Comparison of ENCODE assay signal across 8 cellular contexts in the genomic region with DNA sequence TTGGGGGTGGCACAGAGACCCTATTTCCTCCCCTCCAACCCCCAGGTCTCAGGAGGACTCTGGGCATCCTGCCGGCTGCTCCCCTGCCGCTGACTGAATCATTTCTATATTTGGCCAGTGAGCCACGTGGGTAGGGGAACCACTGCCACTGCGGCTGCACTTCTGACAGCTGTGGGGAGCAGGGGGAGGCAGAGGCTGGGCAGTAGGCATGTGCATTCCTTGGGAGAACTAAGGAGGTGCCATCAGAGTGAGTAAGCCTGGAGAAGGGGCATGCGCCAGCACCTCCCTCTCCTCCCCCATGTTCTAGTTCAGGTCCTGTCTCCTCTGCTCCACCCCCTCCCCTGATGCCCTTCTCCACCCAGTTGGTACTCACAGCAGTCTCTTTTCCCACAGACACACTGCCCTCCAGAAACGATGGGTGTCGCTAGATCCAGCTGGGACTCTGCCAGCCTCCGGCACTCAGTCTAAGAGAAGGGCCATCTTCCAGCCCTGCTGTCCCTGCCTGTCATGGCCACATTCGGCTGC. TPM values are rescaled to one million over a fixed set of nuclear protein-coding genes. Genes with fewer than 3 reads are reported as not detected.
A peak's percentile ranks its signal among the peaks of the same experiment; 100 is the strongest.
DNase-seq lines count a peak whose midpoint lies in the region; ATAC-seq lines count a peak whose summit lies in the region.

No MANE protein-coding gene starts in this region.

- no peaks in the 10 kb centered on the region for H3K27me3 Mint-ChIP-seq in activated CD8-positive, alpha-beta memory T cell treated with anti-CD3 and anti-CD28 coated beads, Interleukin-2, amount 10 ng/mL, durations not matched to agents 7 days and 5 days
- H3K27me3 Mint-ChIP-seq in naive thymus-derived CD4-positive, alpha-beta T cell = peaks cover 0 to 7% (median 4%) of the 10 kb centered on the region in 5 donors

- no peaks in the 10 kb centered on the region for H3K9me3 Mint-ChIP-seq in activated CD8-positive, alpha-beta memory T cell treated with anti-CD3 and anti-CD28 coated beads, Interleukin-2, amount 10 ng/mL, durations not matched to agents 7 days and 5 days (ENCODE audit: low read depth)
- H3K9me3 Mint-ChIP-seq in naive thymus-derived CD4-positive, alpha-beta T cell = peaks cover 0 to 1% (median 0%) of the 10 kb centered on the region in 11 donors

- no peaks in the 10 kb centered on the region for H3K27me3 ChIP-seq in naive thymus-derived CD4-positive, alpha-beta T cell (ENCODE audit: control insufficient read depth in 2 of 2, insufficient read depth in 2 of 2, low read length in 2 of 2)

- H3K4me3 Mint-ChIP-seq in activated CD8-positive, alpha-beta memory T cell treated with anti-CD3 and anti-CD28 coated beads, Interleukin-2, amount 10 ng/mL, durations not matched to agents 7 days and 5 days = no peak overlapping the region
- H3K4me3 Mint-ChIP-seq in naive thymus-derived CD4-positive, alpha-beta T cell = no peak overlapping the region

- no peak overlapping the region for H3K27ac Mint-ChIP-seq in activated CD8-positive, alpha-beta memory T cell treated with anti-CD3 and anti-CD28 coated beads, Interleukin-2, amount 10 ng/mL, durations not matched to agents 7 days and 5 days
- H3K27ac Mint-ChIP-seq in naive thymus-derived CD4-positive, alpha-beta T cell = no peak overlapping the region

- intact Hi-C loops in naive thymus-derived CD4-positive, alpha-beta T cell (cut with micrococcal nuclease) = loop anchor here in 1 of 2 donors (5.0 kb wide), 1 partner anchor 449 kb away; no protein-coding TSS in a partner anchor

- no peak overlapping the region for H3K4me3 ChIP-seq in naive thymus-derived CD4-positive, alpha-beta T cell (ENCODE audit: low read length)

- peak; percentile 60 for DNase-seq in ELR (ENCODE audit: low read depth)
- peak in 47 of 58 donors; percentile 37 to 91 (median 65) for DNase-seq in anterior cingulate cortex (lab: John Stamatoyannopoulos, UW)
- peak; percentile 63 for DNase-seq in medulla oblongata (ENCODE audit: extremely low spot score)
- DNase-seq in AML-193 (lab: John Stamatoyannopoulos, UW) = no peak
- DNase-seq in activated CD4-positive, CD25-positive, alpha-beta regulatory T cell (lab: John Stamatoyannopoulos, UW) = no peak
- no peak for DNase-seq in activated CD8-positive, alpha-beta memory T cell treated with anti-CD3 and anti-CD28 coated beads, Interleukin-2, amount 10 ng/mL, durations not matched to agents 7 days and 5 days
- no peak for DNase-seq in naive thymus-derived CD4-positive, alpha-beta T cell

- H3K9me3 ChIP-seq in naive thymus-derived CD4-positive, alpha-beta T cell (ENCODE audit: control insufficient read depth in 2 of 3, low read length in 3 of 3) = no peaks in the 10 kb centered on the region

- CTCF ChIA-PET in activated CD8-positive, alpha-beta memory T cell treated with anti-CD3 and anti-CD28 coated beads, Interleukin-2, amount 10 ng/mL, durations not matched to agents 7 days and 5 days (lab: Charles Lee) = interaction anchor here (1.0 to 6.4 kb wide), 6 partner anchors 11 to 178 kb away, joined by 3 to 106 read pairs (median 28); a partner anchor contains a TSS
- CTCF ChIA-PET in naive thymus-derived CD4-positive, alpha-beta T cell (lab: Charles Lee) = interaction anchor here (0.7 to 3.6 kb wide), 6 partner anchors 11 to 378 kb away, joined by 3 to 46 read pairs (median 4); a partner anchor contains a TSS

- peaks cover 13% of the 10 kb centered on the region for H3K4me1 Mint-ChIP-seq in activated CD8-positive, alpha-beta memory T cell treated with anti-CD3 and anti-CD28 coated beads, Interleukin-2, amount 10 ng/mL, durations not matched to agents 7 days and 5 days
- H3K4me1 Mint-ChIP-seq in naive thymus-derived CD4-positive, alpha-beta T cell = peaks cover 3 to 16% (median 5%) of the 10 kb centered on the region in 7 donors

- H3K27ac ChIP-seq in naive thymus-derived CD4-positive, alpha-beta T cell (ENCODE audit: low read depth, low read length) = no peak overlapping the region

- peak; percentile 66 for ATAC-seq in HG03378 (IDR thresholded peaks at IDR 0.05; ENCODE audit: unreplicated experiment)
- ATAC-seq in activated CD8-positive, alpha-beta memory T cell treated with anti-CD3 and anti-CD28 coated beads, Interleukin-2, amount 10 ng/mL, durations not matched to agents 7 days and 5 days = no peak
- no peak for ATAC-seq in naive thymus-derived CD4-positive, alpha-beta T cell

- no peaks in the 10 kb centered on the region for H3K36me3 ChIP-seq in naive thymus-derived CD4-positive, alpha-beta T cell (ENCODE audit: control insufficient read depth in 2 of 3, insufficient read depth in 3 of 3, low read length in 3 of 3)

- H3K36me3 Mint-ChIP-seq in activated CD8-positive, alpha-beta memory T cell treated with anti-CD3 and anti-CD28 coated beads, Interleukin-2, amount 10 ng/mL, durations not matched to agents 7 days and 5 days = peaks cover 3% of the 10 kb centered on the region
- H3K36me3 Mint-ChIP-seq in naive thymus-derived CD4-positive, alpha-beta T cell = peaks cover 0 to 4% (median 0%) of the 10 kb centered on the region in 5 donors

- POLR2A ChIA-PET in naive thymus-derived CD4-positive, alpha-beta T cell (lab: Charles Lee) = no interaction called here

- no peaks in the 10 kb centered on the region for H3K4me1 ChIP-seq in naive thymus-derived CD4-positive, alpha-beta T cell (ENCODE audit: control insufficient read depth in 2 of 2, insufficient read depth in 2 of 2, low read length in 2 of 2)

RNA-seq across cellular contexts. Expression of a gene that starts 12.0 kb away (rescaled TPM):
- total RNA-seq in activated CD8-positive, alpha-beta memory T cell treated with anti-CD3 and anti-CD28 coated beads, Interleukin-2, amount 10 ng/mL, durations not matched to agents 7 days and 5 days = 10 to 100 TPM in 1 of 2 experiments, 1 to 10 TPM in 1; 4.6 to 17.9 TPM
- 10 to 100 TPM in 1 of 5 experiments, 1 to 10 TPM in 2, under 1 TPM in 2; 0.40 to 45.5 (median 2.4) TPM for total RNA-seq in naive thymus-derived CD4-positive, alpha-beta T cell
- polyA plus RNA-seq in naive thymus-derived CD4-positive, alpha-beta T cell = not detected

RNA-seq across cellular contexts. Expression of a gene that starts 31.1 kb away (rescaled TPM):
- total RNA-seq in activated CD8-positive, alpha-beta memory T cell treated with anti-CD3 and anti-CD28 coated beads, Interleukin-2, amount 10 ng/mL, durations not matched to agents 7 days and 5 days = 10 to 100 TPM; 75.7 to 78.7 TPM
- 100 to 1,000 TPM in 2 of 5 experiments, 10 to 100 TPM in 3; 61.4 to 134 (median 77.0) TPM for total RNA-seq in naive thymus-derived CD4-positive, alpha-beta T cell
- polyA plus RNA-seq in naive thymus-derived CD4-positive, alpha-beta T cell = 10 to 100 TPM; 42.5 to 56.0 TPM

RNA-seq across cellular contexts. Expression of a gene that starts 47.5 kb away (rescaled TPM):
- not detected for total RNA-seq in activated CD8-positive, alpha-beta memory T cell treated with anti-CD3 and anti-CD28 coated beads, Interleukin-2, amount 10 ng/mL, durations not matched to agents 7 days and 5 days
- total RNA-seq in naive thymus-derived CD4-positive, alpha-beta T cell = not detected
- not detected for polyA plus RNA-seq in naive thymus-derived CD4-positive, alpha-beta T cell

Comparison
In these comparisons a context has a peak if more than half of its experiments do, and no peak if none do; other contexts are left out.
1. DNase-seq: peak in ELR (single experiment), anterior cingulate cortex (47 of 58) and medulla oblongata (single experiment); none in AML-193 (0 of 2), activated CD4-positive, CD25-positive, alpha-beta regulatory T cell (0 of 4), activated CD8-positive, alpha-beta memory T cell treated with anti-CD3 and anti-CD28 coated beads, Interleukin-2, amount 10 ng/mL, durations not matched to agents 7 days and 5 days (single experiment) and naive thymus-derived CD4-positive, alpha-beta T cell (0 of 9).